12 cellular contexts compared by ENCODE assay signal in the genomic region with DNA sequence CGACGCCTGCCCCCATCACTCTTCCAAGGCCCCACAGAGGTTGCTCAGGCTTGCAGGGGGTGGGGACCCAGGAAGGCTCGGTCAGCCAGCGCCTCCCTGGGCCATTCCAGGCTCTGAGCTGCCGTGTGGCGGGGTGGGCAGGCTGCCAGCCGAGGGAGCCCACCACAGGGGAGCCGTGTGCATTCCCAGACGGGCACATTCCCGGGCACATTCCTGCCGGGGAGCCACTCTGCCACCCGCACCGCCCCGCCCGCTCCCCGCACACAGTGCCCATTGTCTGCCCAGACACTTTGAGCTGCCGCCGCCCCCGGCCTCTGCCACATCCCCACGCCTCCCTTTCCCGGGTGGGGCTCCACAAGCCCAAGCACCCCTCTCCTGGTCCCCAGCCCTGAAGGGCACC. TPM values are rescaled to one million over a fixed set of nuclear protein-coding genes. Genes with fewer than 3 reads are reported as not detected.
DNase-seq lines count a peak whose midpoint lies in the region; ATAC-seq and TF ChIP-seq lines count a peak whose summit lies in the region.
"Had no signal": no experiment of that assay in that cellular context is flagged by ENCODE, and none has a peak within 500 bp of the region (broad histone marks: within the 10 kb centered on the region; RNA-seq: fewer than 3 reads in every experiment).

No MANE protein-coding gene starts in this region.

- TF ChIP-seq EP300 in stomach (IDR thresholded peaks at IDR 0.05): no peak

- H3K36me3 ChIP-seq in HEK293 (ENCODE audit: control insufficient read depth in 2 of 2, insufficient read depth in 1 of 2, low read length in 2 of 2): no peaks in the 10 kb centered on the region
- H3K36me3 ChIP-seq in mammary epithelial cell (ENCODE audit: insufficient read depth, low read length): no peaks in the 10 kb centered on the region
- H3K36me3 ChIP-seq in liver (ENCODE audit: control insufficient read depth in 4 of 4, insufficient read depth in 3 of 4, low read depth in 1 of 4, low read length in 3 of 4): no peaks in the 10 kb centered on the region
- no peaks in the 10 kb centered on the region for H3K36me3 ChIP-seq in stomach
- H3K36me3 ChIP-seq: brain microvascular endothelial cell had no signal

- H3K27me3 ChIP-seq in mammary epithelial cell (ENCODE audit: insufficient read depth, low read length): no peaks in the 10 kb centered on the region
- no peaks in the 10 kb centered on the region for H3K27me3 ChIP-seq in liver (ENCODE audit: control insufficient read depth in 4 of 4, insufficient read depth in 4 of 4, low read length in 3 of 4)
- no peaks in the 10 kb centered on the region for H3K27me3 ChIP-seq in stomach
- H3K27me3 ChIP-seq: brain microvascular endothelial cell had no signal

- dilution Hi-C loops in mammary epithelial cell (cut with HindIII; ENCODE audit: low sequenced_read_pairs): loop anchor here (5.0 kb wide), 4 partner anchors 55 to 110 kb away; no protein-coding TSS in a partner anchor

- peak overlapping the region; percentile 7 for H2AFZ ChIP-seq in mammary epithelial cell (ENCODE audit: low read depth, low read length)

- TF ChIP-seq RAD21 in liver (IDR thresholded peaks at IDR 0.05): no peak

- ATAC-seq in HG03045 (IDR thresholded peaks at IDR 0.05; ENCODE audit: unreplicated experiment): no peak
- ATAC-seq: stimulated activated effector memory CD8-positive, alpha-beta T cell treated with anti-CD3 and anti-CD28 coated beads, Interleukin-12 subunit alpha, Interleukin-12 subunit beta, amount 100 ng/mL, for 72 hours had no signal

- intact Hi-C loops in mammary epithelial cell (cut with micrococcal nuclease) (loop anchor here (1.0 kb wide), 1 partner anchor 17 kb away; no protein-coding TSS in a partner anchor), stomach (cut with DNase I; ENCODE audit: low total_unique reads) (no loop called here)

- POLR2A ChIA-PET in HEK293 (lab: Yijun Ruan, JAX): interaction anchor here (1.1 kb wide), 2 partner anchors 19 to 28 kb away, joined by 5 to 6 read pairs; partner anchors contain the start of gene RPL3

- H3K4me2 ChIP-seq in mammary epithelial cell (ENCODE audit: insufficient read depth, low read depth, low read length): peak overlapping the region; percentile 29

- in situ Hi-C loops in mammary epithelial cell (cut with MboI; ENCODE audit: low sequenced_read_pairs in 2 of 2): no loop called here

- H3K9me3 ChIP-seq in HEK293 (ENCODE audit: control insufficient read depth, insufficient read depth, low read depth, low read length) (no peaks in the 10 kb centered on the region), mammary epithelial cell (replicated peaks; ENCODE audit: insufficient read depth, low read length) (no peaks in the 10 kb centered on the region), liver (ENCODE audit: control insufficient read depth in 4 of 4, low read length in 3 of 4) (no peaks in the 10 kb centered on the region), stomach (no peaks in the 10 kb centered on the region)

- CTCF ChIA-PET in HEK293 (lab: Yijun Ruan, JAX): interaction anchor here (0.6 to 1.4 kb wide), 5 partner anchors 11 to 121 kb away, joined by 3 to 5 read pairs (median 4); no protein-coding TSS in a partner anchor
- CTCF ChIA-PET in mammary epithelial cell (lab: Charles Lee; ENCODE audit: low non-redundant PET): interaction anchor here (0.6 kb wide), 2 partner anchors 10 to 121 kb away, joined by 3 read pairs; no protein-coding TSS in a partner anchor

- 0% methylated on average over 1 of the region's 21 CpGs for WGBS in mammary epithelial cell (ENCODE audit: low coverage, missing lambda C conversion rate)
- WGBS in liver: 87% methylated on average over 21 of the region's 21 CpGs
- 51 to 76% (median 57%) methylated on average over 11 to 21 of the region's 21 CpGs for whole genome bisulfite sequencing in stomach, 5 donors

- 0 out of 2 replicates have a peak, but pooled peaks cover 4% of the 10 kb centered on the region for H3K4me1 ChIP-seq in HEK293 (ENCODE audit: control insufficient read depth, insufficient read depth, low read length)
- H3K4me1 ChIP-seq in mammary epithelial cell (ENCODE audit: insufficient read depth, low read length): peaks cover 44% of the 10 kb centered on the region
- peaks cover 20 to 45% (median 36%) of the 10 kb centered on the region in 4 donors for H3K4me1 ChIP-seq in liver (ENCODE audit: control insufficient read depth in 4 of 4, insufficient read depth in 4 of 4, low read length in 3 of 4)
- peaks cover 33 to 54% (median 43%) of the 10 kb centered on the region in 4 donors for H3K4me1 ChIP-seq in stomach

- BruUV-seq in mammary epithelial cell (replicated peaks; lab: Mats Ljungman, UMichigan): no TSS peak

- H4K20me1 ChIP-seq in mammary epithelial cell (ENCODE audit: insufficient read depth, low read length): no peaks in the 10 kb centered on the region

- H3K27ac ChIP-seq in HEK293 (ENCODE audit: extremely low read depth, low read depth, low read length) (no peak overlapping the region; the same call in 1 of the 2 replicates), mammary epithelial cell (ENCODE audit: insufficient read depth, low read depth, low read length) (peak overlapping the region; percentile 67), liver (ENCODE audit: low read depth in 1 of 2, low read length in 2 of 2) (peak overlapping the region; percentile 78 to 86), stomach (peak overlapping the region; percentile 70 to 93 (median 85))
- H3K27ac ChIP-seq: brain microvascular endothelial cell had no signal

- no peaks in the 10 kb centered on the region for H3K79me2 ChIP-seq in mammary epithelial cell (ENCODE audit: insufficient read depth, low read length)

- TF ChIP-seq POLR2A in stomach (IDR thresholded peaks at IDR 0.05): no peak

- TF ChIP-seq CTCF in HEK293 (tag by site-specific recombination; IDR thresholded peaks at IDR 0.05): no peak
- TF ChIP-seq CTCF in mammary epithelial cell (conservative IDR thresholded peaks at IDR 0.05 in 1 of 2, IDR thresholded peaks at IDR 0.05 in 1 of 2; ENCODE audit: extremely low read depth in 1 of 2, insufficient read depth in 1 of 2, low read depth in 1 of 2, low read length in 2 of 2): no peak
- no peak for TF ChIP-seq CTCF in liver (IDR thresholded peaks at IDR 0.05; ENCODE audit: low read depth, low read length, missing input control)
- no peak for TF ChIP-seq CTCF in stomach (IDR thresholded peaks at IDR 0.05)

- H3K4me3 ChIP-seq in HEK293 (ENCODE audit: low read depth, low read length) (no peak overlapping the region), mammary epithelial cell (replicated peaks in 1 of 3; ENCODE audit: insufficient read depth in 1 of 3, low read depth in 2 of 3, low read length in 3 of 3) (no peak overlapping the region), liver (ENCODE audit: low read depth in 1 of 3, low read length in 3 of 3) (no peak overlapping the region), stomach (no peak overlapping the region)

- H3K9ac ChIP-seq in mammary epithelial cell (ENCODE audit: insufficient read depth, low read length) (no peak overlapping the region), liver (ENCODE audit: low read depth in 1 of 2, low read length in 2 of 2) (no peak overlapping the region)

- DNase-seq in mammary epithelial cell: no peak
- no peak for DNase-seq in stomach
- no peak for DNase-seq in RPMI8226
- DNase-seq in stimulated activated CD4-positive, alpha-beta T cell treated with anti-CD3 and anti-CD28 coated beads, Interleukin-4, amount 100 ng/mL, for 4 hours: no peak
- DNase-seq in cortex of kidney (lab: John Stamatoyannopoulos, UW): no peak
- DNase-seq: CD8-positive, alpha-beta memory T cell; NCI-H2107 had no signal

TF ChIP-seq in HEK293, 187 proteins besides CTCF, POLR2A, EP300 and RAD21 (continues in another document):
- TF ChIP-seq MYNN (tag by site-specific recombination; IDR thresholded peaks at IDR 0.05; ENCODE audit: borderline replicate concordance): no peak

TF ChIP-seq in liver, 16 proteins besides CTCF, POLR2A, EP300 and RAD21 (continues in another document):
- no peak for TF ChIP-seq TAF1 (conservative IDR thresholded peaks at IDR 0.05)
- TF ChIP-seq FOXA1 (IDR thresholded peaks at IDR 0.05): no peak
- TF ChIP-seq, protein P1, sequence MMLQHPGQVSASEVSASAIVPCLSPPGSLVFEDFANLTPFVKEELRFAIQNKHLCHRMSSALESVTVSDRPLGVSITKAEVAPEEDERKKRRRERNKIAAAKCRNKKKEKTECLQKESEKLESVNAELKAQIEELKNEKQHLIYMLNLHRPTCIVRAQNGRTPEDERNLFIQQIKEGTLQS (IDR thresholded peaks at IDR 0.05): no peak
- TF ChIP-seq HNF4G (IDR thresholded peaks at IDR 0.05): no peak

RNA-seq across cellular contexts. Expression of gene RPL3, which starts 27.4 kb away (rescaled TPM):
- total RNA-seq in mammary epithelial cell (1,000 to 10,000 TPM; 1,970 to 2,165 TPM), liver (1,000 to 10,000 TPM in 1 of 2 donors, 100 to 1,000 TPM in 1; 998 to 1,767 TPM), stomach (1,000 to 10,000 TPM in 4 of 5 donors, 100 to 1,000 TPM in 1; 940 to 2,730 (median 1,959) TPM)
- polyA plus RNA-seq in mammary epithelial cell (3,548 TPM), liver (1,000 to 10,000 TPM in 1 of 2 donors, 100 to 1,000 TPM in 1; 580 to 1,370 TPM), stomach (1,000 to 10,000 TPM; 2,938 to 5,267 (median 3,478) TPM)
- polyA minus RNA-seq in mammary epithelial cell: 1,634 TPM

RNA-seq across cellular contexts. Expression of gene PDGFB, which starts 47.2 kb away (rescaled TPM):
- total RNA-seq in mammary epithelial cell (10 to 100 TPM; 11.2 to 29.2 TPM), liver (1 to 10 TPM in 1 of 2 donors, under 1 TPM in 1; 0.98 to 2.5 TPM), stomach (10 to 100 TPM in 2 of 5 donors, 1 to 10 TPM in 3; 1.2 to 58.5 (median 9.5) TPM)
- polyA plus RNA-seq in mammary epithelial cell (9.1 TPM), liver (1 to 10 TPM in 1 of 2 donors, under 1 TPM in 1; 0.25 to 4.5 TPM), stomach (1 to 10 TPM; 3.6 to 4.1 (median 3.6) TPM)
- 32.0 TPM for polyA minus RNA-seq in mammary epithelial cell

RNA-seq across cellular contexts. Expression of gene SYNGR1, which starts 57.8 kb away (rescaled TPM):
- 1 to 10 TPM in 1 of 2 donors, under 1 TPM in 1; 0.89 to 1.5 TPM for total RNA-seq in mammary epithelial cell
- polyA plus RNA-seq in mammary epithelial cell: 0.23 TPM
- not detected for polyA minus RNA-seq in mammary epithelial cell
- total RNA-seq in liver: 10 to 100 TPM in 1 of 2 donors, 1 to 10 TPM in 1; 1.8 to 21.9 TPM
- 1 to 10 TPM; 3.6 to 6.7 TPM for polyA plus RNA-seq in liver
- total RNA-seq in stomach: 1 to 10 TPM in 4 of 5 donors, under 1 TPM in 1; 0.45 to 9.3 (median 5.2) TPM
- polyA plus RNA-seq in stomach: 10 to 100 TPM in 1 of 3 donors, 1 to 10 TPM in 2; 7.3 to 18.1 (median 7.8) TPM
